14 cellular contexts compared by ENCODE assay signal in the genomic region with DNA sequence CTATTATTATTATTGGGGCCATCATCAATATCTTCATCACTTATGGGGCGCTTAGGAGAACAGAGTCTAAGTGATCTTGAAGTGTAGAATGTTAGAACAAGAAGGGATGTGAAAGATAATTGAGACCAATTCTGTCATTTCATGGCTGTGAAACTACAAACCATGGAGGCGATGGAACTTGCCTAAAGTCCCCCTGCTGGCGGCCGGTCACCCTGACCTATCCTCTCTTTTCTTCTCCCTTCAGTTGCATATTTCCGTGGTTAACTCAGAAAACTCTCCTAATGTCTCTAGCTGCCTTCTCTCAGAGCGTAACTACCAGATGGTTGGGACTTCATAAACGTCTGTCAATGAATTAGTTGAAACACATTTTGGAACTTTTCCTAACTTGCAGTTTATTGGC. TPM values are rescaled to one million over a fixed set of nuclear protein-coding genes. Genes with fewer than 3 reads are reported as not detected.
A peak's percentile ranks its signal among the peaks of the same experiment; 100 is the strongest.
DNase-seq lines count a peak whose midpoint lies in the region; ATAC-seq, FAIRE-seq and TF ChIP-seq lines count a peak whose summit lies in the region.
"Had no signal": no experiment of that assay in that cellular context is flagged by ENCODE, and none has a peak within 500 bp of the region (broad histone marks: within the 10 kb centered on the region; RNA-seq: fewer than 3 reads in every experiment).

No MANE protein-coding gene starts in this region.

- H3K4me2 ChIP-seq in K562 (ENCODE audit: insufficient read depth, low read length) = no peak overlapping the region

- in situ Hi-C loops in K562 (cut with MboI) = no loop called here

- H3K27me3 Mint-ChIP-seq in stimulated activated naive CD8-positive, alpha-beta T cell treated with anti-CD3 and anti-CD28 coated beads, Interleukin-15, amount 100 ng/mL, for 72 hours = no peaks in the 10 kb centered on the region

- H3K36me3 ChIP-seq in K562 (ENCODE audit: control insufficient read depth, insufficient read depth, low read length) (no peaks in the 10 kb centered on the region), upper lobe of right lung (no peaks in the 10 kb centered on the region)
- H3K36me3 ChIP-seq: neutrophil had no signal

- POLR2A ChIA-PET in K562 (lab: Yijun Ruan, JAX) = no interaction called here

- TF ChIP-seq CTCF in LNCAP (IDR thresholded peaks at IDR 0.05) = 0 out of 2 replicates have a peak, but pooled peaks have one; percentile 15
- TF ChIP-seq CTCF in K562 (IDR thresholded peaks at IDR 0.05 in 2 of 3, conservative IDR thresholded peaks at IDR 0.05 in 1 of 3; ENCODE audit: insufficient read depth in 2 of 3, low read depth in 1 of 3, low read length in 3 of 3) = peak in 2 of 3 experiments; percentile 35 to 39; a peak in 3 of 6 replicates
- TF ChIP-seq CTCF in upper lobe of right lung (IDR thresholded peaks at IDR 0.05) = peak; percentile 13

- peak in 1 of 2 experiments; percentile 30; a peak in 1 of 4 replicates for TF ChIP-seq RAD21 in K562 (CRISPR knock-in tag; conservative IDR thresholded peaks at IDR 0.05 in 1 of 2, IDR thresholded peaks at IDR 0.05 in 1 of 2)

- TF ChIP-seq EP300 in K562 (IDR thresholded peaks at IDR 0.05; ENCODE audit: low read length) = no peak

- H4K20me1 ChIP-seq in K562 (replicated peaks; ENCODE audit: control insufficient read depth, insufficient read depth, low read length) = no peaks in the 10 kb centered on the region

- H3K27ac ChIP-seq in K562 (ENCODE audit: extremely low read depth, low read depth, low read length) = no peak overlapping the region
- H3K27ac ChIP-seq in upper lobe of right lung = no peak overlapping the region
- H3K27ac ChIP-seq: neutrophil had no signal

- H3K9me3 ChIP-seq in K562 (replicated peaks; ENCODE audit: control insufficient read depth, insufficient read depth, low read depth, low read length) (no peaks in the 10 kb centered on the region), upper lobe of right lung (no peaks in the 10 kb centered on the region)
- H3K9me3 ChIP-seq: neutrophil had no signal

- H3K9me3 Mint-ChIP-seq in stimulated activated naive CD8-positive, alpha-beta T cell treated with anti-CD3 and anti-CD28 coated beads, Interleukin-15, amount 100 ng/mL, for 72 hours = no peaks in the 10 kb centered on the region
- H3K9me3 Mint-ChIP-seq: T-helper 2 cell treated with Interferon-gamma antibody and Interleukin-4, amounts not matched to agents 5 μg/mL and 100 μg/mL, for 36 hours had no signal

- H3K9me1 ChIP-seq in K562 (ENCODE audit: control insufficient read depth, insufficient read depth, low read length) = no peaks in the 10 kb centered on the region

- H3K4me1 ChIP-seq in K562 (replicated peaks in 1 of 2; ENCODE audit: control insufficient read depth in 2 of 2, insufficient read depth in 2 of 2, low read length in 2 of 2) = no peaks in the 10 kb centered on the region
- H3K4me1 ChIP-seq in upper lobe of right lung = no peaks in the 10 kb centered on the region

- H3K4me3 ChIP-seq in K562 = no peak overlapping the region
- no peak overlapping the region for H3K4me3 ChIP-seq in upper lobe of right lung

- BruUV-seq in K562 (replicated peaks; lab: Mats Ljungman, UMichigan) = no TSS peak

- peak; percentile 7 for DNase-seq in stimulated activated naive CD8-positive, alpha-beta T cell treated with anti-CD3 and anti-CD28 coated beads, Interleukin-15, Interleukin-2, amounts not matched to agents 100 U/mL and 50 U/mL, for 24 hours
- no peak for DNase-seq in stimulated activated naive CD8-positive, alpha-beta T cell treated with anti-CD3 and anti-CD28 coated beads, Interleukin-15, amount 100 ng/mL, for 72 hours
- DNase-seq in K562 (ENCODE audit: extremely low read depth in 1 of 4, low spot score in 3 of 4) = peak in 2 of 4 experiments; percentile 11 to 15
- DNase-seq in upper lobe of right lung = no peak
- DNase-seq in ecto neural progenitor cell (ENCODE audit: low spot score) = no peak
- DNase-seq: NCI-H1092; stimulated activated naive CD4-positive, alpha-beta T cell treated with Interleukin-2 at 50 U/mL for 16 hours had no signal

- no peaks in the 10 kb centered on the region for H3K4me1 Mint-ChIP-seq in stimulated activated naive CD8-positive, alpha-beta T cell treated with anti-CD3 and anti-CD28 coated beads, Interleukin-15, amount 100 ng/mL, for 72 hours

- no peak for TF ChIP-seq POLR2A in K562 (conservative IDR thresholded peaks at IDR 0.05)

- intact Hi-C loops in K562 (cut with micrococcal nuclease) = loop anchor here (1.0 kb wide), 1 partner anchor 38 kb away; no protein-coding TSS in a partner anchor
- intact Hi-C loops in upper lobe of right lung (cut with DNase I) = no loop called here

- under 1% methylated on average over 7 of the region's 7 CpGs for WGBS in K562 (ENCODE audit: insufficient coverage, low coverage, missing lambda C conversion rate)

- H3K27ac Mint-ChIP-seq in stimulated activated naive CD8-positive, alpha-beta T cell treated with anti-CD3 and anti-CD28 coated beads, Interleukin-15, amount 100 ng/mL, for 72 hours = no peak overlapping the region
- H3K27ac Mint-ChIP-seq: T-helper 2 cell treated with Interferon-gamma antibody and Interleukin-4, amounts not matched to agents 5 μg/mL and 100 μg/mL, for 36 hours had no signal

- no peak overlapping the region for H2AFZ ChIP-seq in K562 (ENCODE audit: low read depth, low read length)

- no peak for FAIRE-seq in K562 (lab: Jason Lieb, UNC)

- no peaks in the 10 kb centered on the region for H3K79me2 ChIP-seq in K562 (ENCODE audit: control insufficient read depth, insufficient read depth, low read length)

- no peak for ATAC-seq in stimulated activated naive CD8-positive, alpha-beta T cell treated with anti-CD3 and anti-CD28 coated beads, Interleukin-15, Interleukin-2, amounts not matched to agents 100 U/mL and 50 U/mL, for 24 hours
- no peak for ATAC-seq in stimulated activated naive CD8-positive, alpha-beta T cell treated with anti-CD3 and anti-CD28 coated beads, Interleukin-15, amount 100 ng/mL, for 72 hours
- ATAC-seq in K562 (peak; percentile 77), upper lobe of right lung (no peak), HG02840 (IDR thresholded peaks at IDR 0.05; ENCODE audit: low FRiP score, unreplicated experiment) (no peak), HG03045 (IDR thresholded peaks at IDR 0.05; ENCODE audit: unreplicated experiment) (no peak)
- ATAC-seq: left colon had no signal

- no peaks in the 10 kb centered on the region for H3K27me3 ChIP-seq in K562 (ENCODE audit: control insufficient read depth in 2 of 2, insufficient read depth in 2 of 2, low read length in 2 of 2)
- H3K27me3 ChIP-seq in upper lobe of right lung = no peaks in the 10 kb centered on the region

- H3K4me3 Mint-ChIP-seq in stimulated activated naive CD8-positive, alpha-beta T cell treated with anti-CD3 and anti-CD28 coated beads, Interleukin-15, amount 100 ng/mL, for 72 hours = no peak overlapping the region
- H3K4me3 Mint-ChIP-seq: T-helper 2 cell treated with Interferon-gamma antibody and Interleukin-4, amounts not matched to agents 5 μg/mL and 100 μg/mL, for 36 hours had no signal

- no peak overlapping the region for H3K9ac ChIP-seq in K562 (ENCODE audit: insufficient read depth in 1 of 2, low read depth in 2 of 2, low read length in 2 of 2)

- CTCF ChIA-PET in K562 (lab: Yijun Ruan, JAX; ENCODE audit: low intra/inter-chr PET ratio) = no interaction called here

RNA-seq across cellular contexts. Expression of a gene that starts 6.6 kb away (rescaled TPM):
- not detected in 2 replicates for total RNA-seq in K562 (2011; cell fraction: chromatin; rRNA removed; ENCODE audit: low replicate concordance)
- not detected in 2 replicates for total RNA-seq in K562 (2011; cell fraction: nucleolus; rRNA removed)
- not detected in 2 replicates for total RNA-seq in K562 (2011; cell fraction: nucleoplasm; rRNA removed)
- total RNA-seq in K562 (2014; rRNA removed) (not detected in 2 replicates), K562 (2014; rRNA removed; fragmentation: Illumina TruSeq; extraction: Trizol) (not detected in 2 replicates), K562 (2015; rRNA removed; fragmentation: Illumina TruSeq; extraction: Trizol) (not detected in 2 replicates), K562 (2021) (not detected in 2 replicates), upper lobe of right lung (not detected)
- polyA plus RNA-seq in K562 (2011; rRNA removed) (not detected in 2 replicates), K562 (2014; fragmentation: Illumina TruSeq; extraction: Trizol) (not detected in 2 replicates), K562 (2014; fragmentation: Nextera tagmentation; extraction: Ambion mirVana) (not detected), K562 (2014; rRNA removed) (not detected in 2 replicates)
- polyA plus RNA-seq in K562 (2011; cell fraction: cytosol; rRNA removed) = not detected in 2 replicates
- polyA plus RNA-seq in K562 (2011; cell fraction: nucleus; rRNA removed) = not detected in 2 replicates
- not detected in 2 replicates for polyA plus RNA-seq in K562 (2012)
- not detected in 2 replicates for polyA minus RNA-seq in K562 (2011; rRNA and poly(A)+ RNA removed)
- not detected in 2 replicates for polyA minus RNA-seq in K562 (2011; cell fraction: cytosol; rRNA and poly(A)+ RNA removed)
- not detected in 2 replicates for polyA minus RNA-seq in K562 (2011; cell fraction: nucleus; rRNA and poly(A)+ RNA removed)
- total RNA-seq: left colon had no signal
- polyA plus RNA-seq: esophagus had no signal

RNA-seq across cellular contexts. Expression of a gene that starts 34.9 kb away (rescaled TPM):
- total RNA-seq in K562 (2011; cell fraction: chromatin; rRNA removed; ENCODE audit: low replicate concordance) = not detected in 2 replicates
- total RNA-seq in K562 (2011; cell fraction: nucleolus; rRNA removed) = not detected in 2 replicates
- not detected in 2 replicates for total RNA-seq in K562 (2011; cell fraction: nucleoplasm; rRNA removed)
- total RNA-seq in K562 (2014; rRNA removed) (not detected in 2 replicates), K562 (2014; rRNA removed; fragmentation: Illumina TruSeq; extraction: Trizol) (not detected in 2 replicates), K562 (2015; rRNA removed; fragmentation: Illumina TruSeq; extraction: Trizol) (not detected in 2 replicates), K562 (2021) (not detected in 2 replicates), upper lobe of right lung (not detected)
- polyA plus RNA-seq in K562 (2011; rRNA removed) (not detected in 2 replicates), K562 (2014; fragmentation: Illumina TruSeq; extraction: Trizol) (not detected in 2 replicates), K562 (2014; fragmentation: Nextera tagmentation; extraction: Ambion mirVana) (not detected), K562 (2014; rRNA removed) (not detected in 2 replicates)
- polyA plus RNA-seq in K562 (2011; cell fraction: cytosol; rRNA removed) = not detected in 2 replicates
- not detected in 2 replicates for polyA plus RNA-seq in K562 (2011; cell fraction: nucleus; rRNA removed)
- not detected in 2 replicates for polyA plus RNA-seq in K562 (2012)
- not detected in 2 replicates for polyA minus RNA-seq in K562 (2011; rRNA and poly(A)+ RNA removed)
- not detected in 2 replicates for polyA minus RNA-seq in K562 (2011; cell fraction: cytosol; rRNA and poly(A)+ RNA removed)
- polyA minus RNA-seq in K562 (2011; cell fraction: nucleus; rRNA and poly(A)+ RNA removed) = not detected in 2 replicates
- total RNA-seq: left colon had no signal
- polyA plus RNA-seq: esophagus had no signal

RNA-seq across cellular contexts. Expression of a gene that starts 53.6 kb away (rescaled TPM):
- not detected in 2 replicates for total RNA-seq in K562 (2011; cell fraction: chromatin; rRNA removed; ENCODE audit: low replicate concordance)
- total RNA-seq in K562 (2011; cell fraction: nucleolus; rRNA removed) = not detected in 2 replicates
- not detected in 2 replicates for total RNA-seq in K562 (2011; cell fraction: nucleoplasm; rRNA removed)
- total RNA-seq in K562 (2014; rRNA removed) = not detected in 2 replicates
- not detected in 2 replicates for total RNA-seq in K562 (2014; rRNA removed; fragmentation: Illumina TruSeq; extraction: Trizol)
- total RNA-seq in K562 (2015; rRNA removed; fragmentation: Illumina TruSeq; extraction: Trizol) = not detected in 2 replicates
- not detected in 2 replicates for total RNA-seq in K562 (2021)
- polyA plus RNA-seq in K562 (2011; rRNA removed) = not detected in 2 replicates
- not detected in 2 replicates for polyA plus RNA-seq in K562 (2011; cell fraction: cytosol; rRNA removed)
- not detected in 2 replicates for polyA plus RNA-seq in K562 (2011; cell fraction: nucleus; rRNA removed)
- polyA plus RNA-seq in K562 (2012) = not detected in 2 replicates
- polyA plus RNA-seq in K562 (2014; fragmentation: Illumina TruSeq; extraction: Trizol) = not detected in 2 replicates
- polyA plus RNA-seq in K562 (2014; fragmentation: Nextera tagmentation; extraction: Ambion mirVana) = not detected
- polyA plus RNA-seq in K562 (2014; rRNA removed) = not detected in 2 replicates
- polyA minus RNA-seq in K562 (2011; rRNA and poly(A)+ RNA removed) = not detected in 2 replicates
- polyA minus RNA-seq in K562 (2011; cell fraction: cytosol; rRNA and poly(A)+ RNA removed) = not detected in 2 replicates
- not detected in 2 replicates for polyA minus RNA-seq in K562 (2011; cell fraction: nucleus; rRNA and poly(A)+ RNA removed)
- not detected for total RNA-seq in upper lobe of right lung
- total RNA-seq: left colon had no signal
- polyA plus RNA-seq: esophagus had no signal
